In genomic region chr21:38249256-38249655, GRCh38 we compare ENCODE assay signal across 1 cellular context.
A peak's percentile ranks its signal among the peaks of the same experiment; 100 is the strongest.
TF ChIP-seq lines count a peak whose summit lies in the region.

No MANE protein-coding gene starts in this region.

TF ChIP-seq in GM12878, 131 proteins besides CTCF, POLR2A, EP300 and RAD21 (continued from another document):
- peak; percentile 73 to 77 for TF ChIP-seq BHLHE40 (IDR thresholded peaks at IDR 0.05; ENCODE audit: borderline replicate concordance in 1 of 2, low read depth in 2 of 2, low read length in 1 of 2)
- TF ChIP-seq, protein P1, sequence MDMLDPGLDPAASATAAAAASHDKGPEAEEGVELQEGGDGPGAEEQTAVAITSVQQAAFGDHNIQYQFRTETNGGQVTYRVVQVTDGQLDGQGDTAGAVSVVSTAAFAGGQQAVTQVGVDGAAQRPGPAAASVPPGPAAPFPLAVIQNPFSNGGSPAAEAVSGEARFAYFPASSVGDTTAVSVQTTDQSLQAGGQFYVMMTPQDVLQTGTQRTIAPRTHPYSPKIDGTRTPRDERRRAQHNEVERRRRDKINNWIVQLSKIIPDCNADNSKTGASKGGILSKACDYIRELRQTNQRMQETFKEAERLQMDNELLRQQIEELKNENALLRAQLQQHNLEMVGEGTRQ (IDR thresholded peaks at IDR 0.05; ENCODE audit: borderline replicate concordance, low read depth, low read length): no peak; the same call in 1 of the 2 replicates
- peak; percentile 98 to 99 for TF ChIP-seq IKZF2 (IDR thresholded peaks at IDR 0.05)
- TF ChIP-seq JUND (IDR thresholded peaks at IDR 0.05; ENCODE audit: low read depth, low read length): peak; percentile 79; the same call in 1 of the 2 replicates
- no peak for TF ChIP-seq RELA (IDR thresholded peaks at IDR 0.05; ENCODE audit: borderline replicate concordance, partially characterized antibody)
- TF ChIP-seq DPF2 (IDR thresholded peaks at IDR 0.05): peak; percentile 93
- TF ChIP-seq SUPT20H (IDR thresholded peaks at IDR 0.05; ENCODE audit: borderline replicate concordance, control insufficient read depth, low read depth, low read length): no peak
- peak; percentile 38; the same call in 1 of the 2 replicates for TF ChIP-seq EED (IDR thresholded peaks at IDR 0.05; ENCODE audit: low read depth)
- TF ChIP-seq, protein P2, sequence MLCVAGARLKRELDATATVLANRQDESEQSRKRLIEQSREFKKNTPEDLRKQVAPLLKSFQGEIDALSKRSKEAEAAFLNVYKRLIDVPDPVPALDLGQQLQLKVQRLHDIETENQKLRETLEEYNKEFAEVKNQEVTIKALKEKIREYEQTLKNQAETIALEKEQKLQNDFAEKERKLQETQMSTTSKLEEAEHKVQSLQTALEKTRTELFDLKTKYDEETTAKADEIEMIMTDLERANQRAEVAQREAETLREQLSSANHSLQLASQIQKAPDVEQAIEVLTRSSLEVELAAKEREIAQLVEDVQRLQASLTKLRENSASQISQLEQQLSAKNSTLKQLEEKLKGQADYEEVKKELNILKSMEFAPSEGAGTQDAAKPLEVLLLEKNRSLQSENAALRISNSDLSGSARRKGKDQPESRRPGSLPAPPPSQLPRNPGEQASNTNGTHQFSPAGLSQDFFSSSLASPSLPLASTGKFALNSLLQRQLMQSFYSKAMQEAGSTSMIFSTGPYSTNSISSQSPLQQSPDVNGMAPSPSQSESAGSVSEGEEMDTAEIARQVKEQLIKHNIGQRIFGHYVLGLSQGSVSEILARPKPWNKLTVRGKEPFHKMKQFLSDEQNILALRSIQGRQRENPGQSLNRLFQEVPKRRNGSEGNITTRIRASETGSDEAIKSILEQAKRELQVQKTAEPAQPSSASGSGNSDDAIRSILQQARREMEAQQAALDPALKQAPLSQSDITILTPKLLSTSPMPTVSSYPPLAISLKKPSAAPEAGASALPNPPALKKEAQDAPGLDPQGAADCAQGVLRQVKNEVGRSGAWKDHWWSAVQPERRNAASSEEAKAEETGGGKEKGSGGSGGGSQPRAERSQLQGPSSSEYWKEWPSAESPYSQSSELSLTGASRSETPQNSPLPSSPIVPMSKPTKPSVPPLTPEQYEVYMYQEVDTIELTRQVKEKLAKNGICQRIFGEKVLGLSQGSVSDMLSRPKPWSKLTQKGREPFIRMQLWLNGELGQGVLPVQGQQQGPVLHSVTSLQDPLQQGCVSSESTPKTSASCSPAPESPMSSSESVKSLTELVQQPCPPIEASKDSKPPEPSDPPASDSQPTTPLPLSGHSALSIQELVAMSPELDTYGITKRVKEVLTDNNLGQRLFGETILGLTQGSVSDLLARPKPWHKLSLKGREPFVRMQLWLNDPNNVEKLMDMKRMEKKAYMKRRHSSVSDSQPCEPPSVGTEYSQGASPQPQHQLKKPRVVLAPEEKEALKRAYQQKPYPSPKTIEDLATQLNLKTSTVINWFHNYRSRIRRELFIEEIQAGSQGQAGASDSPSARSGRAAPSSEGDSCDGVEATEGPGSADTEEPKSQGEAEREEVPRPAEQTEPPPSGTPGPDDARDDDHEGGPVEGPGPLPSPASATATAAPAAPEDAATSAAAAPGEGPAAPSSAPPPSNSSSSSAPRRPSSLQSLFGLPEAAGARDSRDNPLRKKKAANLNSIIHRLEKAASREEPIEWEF (IDR thresholded peaks at IDR 0.05; ENCODE audit: insufficient replicate concordance, low read depth, low read length): peak; percentile 39
- TF ChIP-seq GATAD2B (conservative IDR thresholded peaks at IDR 0.05; ENCODE audit: low read depth): peak; percentile 82; the same call in 1 of the 2 replicates
- TF ChIP-seq PML (IDR thresholded peaks at IDR 0.05; ENCODE audit: low read length): no peak
- TF ChIP-seq, protein P3, sequence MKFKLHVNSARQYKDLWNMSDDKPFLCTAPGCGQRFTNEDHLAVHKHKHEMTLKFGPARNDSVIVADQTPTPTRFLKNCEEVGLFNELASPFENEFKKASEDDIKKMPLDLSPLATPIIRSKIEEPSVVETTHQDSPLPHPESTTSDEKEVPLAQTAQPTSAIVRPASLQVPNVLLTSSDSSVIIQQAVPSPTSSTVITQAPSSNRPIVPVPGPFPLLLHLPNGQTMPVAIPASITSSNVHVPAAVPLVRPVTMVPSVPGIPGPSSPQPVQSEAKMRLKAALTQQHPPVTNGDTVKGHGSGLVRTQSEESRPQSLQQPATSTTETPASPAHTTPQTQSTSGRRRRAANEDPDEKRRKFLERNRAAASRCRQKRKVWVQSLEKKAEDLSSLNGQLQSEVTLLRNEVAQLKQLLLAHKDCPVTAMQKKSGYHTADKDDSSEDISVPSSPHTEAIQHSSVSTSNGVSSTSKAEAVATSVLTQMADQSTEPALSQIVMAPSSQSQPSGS (IDR thresholded peaks at IDR 0.05; ENCODE audit: low read length): peak; percentile 74
- TF ChIP-seq, protein P4, sequence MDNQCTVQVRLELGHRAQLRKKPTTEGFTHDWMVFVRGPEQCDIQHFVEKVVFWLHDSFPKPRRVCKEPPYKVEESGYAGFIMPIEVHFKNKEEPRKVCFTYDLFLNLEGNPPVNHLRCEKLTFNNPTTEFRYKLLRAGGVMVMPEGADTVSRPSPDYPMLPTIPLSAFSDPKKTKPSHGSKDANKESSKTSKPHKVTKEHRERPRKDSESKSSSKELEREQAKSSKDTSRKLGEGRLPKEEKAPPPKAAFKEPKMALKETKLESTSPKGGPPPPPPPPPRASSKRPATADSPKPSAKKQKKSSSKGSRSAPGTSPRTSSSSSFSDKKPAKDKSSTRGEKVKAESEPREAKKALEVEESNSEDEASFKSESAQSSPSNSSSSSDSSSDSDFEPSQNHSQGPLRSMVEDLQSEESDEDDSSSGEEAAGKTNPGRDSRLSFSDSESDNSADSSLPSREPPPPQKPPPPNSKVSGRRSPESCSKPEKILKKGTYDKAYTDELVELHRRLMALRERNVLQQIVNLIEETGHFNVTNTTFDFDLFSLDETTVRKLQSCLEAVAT (IDR thresholded peaks at IDR 0.05): peak; percentile 52; the same call in 1 of the 2 replicates
- TF ChIP-seq, protein P5, sequence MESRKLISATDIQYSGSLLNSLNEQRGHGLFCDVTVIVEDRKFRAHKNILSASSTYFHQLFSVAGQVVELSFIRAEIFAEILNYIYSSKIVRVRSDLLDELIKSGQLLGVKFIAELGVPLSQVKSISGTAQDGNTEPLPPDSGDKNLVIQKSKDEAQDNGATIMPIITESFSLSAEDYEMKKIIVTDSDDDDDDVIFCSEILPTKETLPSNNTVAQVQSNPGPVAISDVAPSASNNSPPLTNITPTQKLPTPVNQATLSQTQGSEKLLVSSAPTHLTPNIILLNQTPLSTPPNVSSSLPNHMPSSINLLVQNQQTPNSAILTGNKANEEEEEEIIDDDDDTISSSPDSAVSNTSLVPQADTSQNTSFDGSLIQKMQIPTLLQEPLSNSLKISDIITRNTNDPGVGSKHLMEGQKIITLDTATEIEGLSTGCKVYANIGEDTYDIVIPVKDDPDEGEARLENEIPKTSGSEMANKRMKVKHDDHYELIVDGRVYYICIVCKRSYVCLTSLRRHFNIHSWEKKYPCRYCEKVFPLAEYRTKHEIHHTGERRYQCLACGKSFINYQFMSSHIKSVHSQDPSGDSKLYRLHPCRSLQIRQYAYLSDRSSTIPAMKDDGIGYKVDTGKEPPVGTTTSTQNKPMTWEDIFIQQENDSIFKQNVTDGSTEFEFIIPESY (IDR thresholded peaks at IDR 0.05): no peak
- TF ChIP-seq NBN (IDR thresholded peaks at IDR 0.05): 0 out of 2 replicates have a peak, but pooled peaks have one; percentile 20
- no peak for TF ChIP-seq YY1 (IDR thresholded peaks at IDR 0.05; ENCODE audit: low read depth, low read length)
- peak; percentile 47 for TF ChIP-seq BCL3 (IDR thresholded peaks at IDR 0.05; ENCODE audit: borderline replicate concordance, insufficient read depth, low read depth, low read length, poor library complexity, severe bottlenecking)
- peak; percentile 18; the same call in 1 of the 2 replicates for TF ChIP-seq RAD51 (IDR thresholded peaks at IDR 0.05)
- TF ChIP-seq ZNF24 (IDR thresholded peaks at IDR 0.05): peak; percentile 44; the same call in 1 of the 2 replicates
- TF ChIP-seq HDAC2 (IDR thresholded peaks at IDR 0.05): no peak
- TF ChIP-seq POLR2AphosphoS5 (IDR thresholded peaks at IDR 0.05; ENCODE audit: low read length): no peak
- TF ChIP-seq, protein P6, sequence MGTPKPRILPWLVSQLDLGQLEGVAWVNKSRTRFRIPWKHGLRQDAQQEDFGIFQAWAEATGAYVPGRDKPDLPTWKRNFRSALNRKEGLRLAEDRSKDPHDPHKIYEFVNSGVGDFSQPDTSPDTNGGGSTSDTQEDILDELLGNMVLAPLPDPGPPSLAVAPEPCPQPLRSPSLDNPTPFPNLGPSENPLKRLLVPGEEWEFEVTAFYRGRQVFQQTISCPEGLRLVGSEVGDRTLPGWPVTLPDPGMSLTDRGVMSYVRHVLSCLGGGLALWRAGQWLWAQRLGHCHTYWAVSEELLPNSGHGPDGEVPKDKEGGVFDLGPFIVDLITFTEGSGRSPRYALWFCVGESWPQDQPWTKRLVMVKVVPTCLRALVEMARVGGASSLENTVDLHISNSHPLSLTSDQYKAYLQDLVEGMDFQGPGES (IDR thresholded peaks at IDR 0.05): no peak
- TF ChIP-seq SREBF1 (IDR thresholded peaks at IDR 0.05; ENCODE audit: low read length): no peak
- no peak for TF ChIP-seq FOXM1 (IDR thresholded peaks at IDR 0.05; ENCODE audit: low read depth, low read length)
- TF ChIP-seq NFIC (IDR thresholded peaks at IDR 0.05; ENCODE audit: low read depth, low read length): peak; percentile 76
- TF ChIP-seq JUNB (IDR thresholded peaks at IDR 0.05): peak; percentile 62; the same call in 1 of the 2 replicates
- TF ChIP-seq BCL11A (IDR thresholded peaks at IDR 0.05; ENCODE audit: low read depth, low read length): peak; percentile 94
- peak; percentile 83; the same call in 1 of the 2 replicates for TF ChIP-seq ZNF217 (IDR thresholded peaks at IDR 0.05)
- peak; percentile 46; the same call in 1 of the 2 replicates for TF ChIP-seq ATF7 (IDR thresholded peaks at IDR 0.05; ENCODE audit: low read depth)
- TF ChIP-seq BMI1 (IDR thresholded peaks at IDR 0.05; ENCODE audit: borderline replicate concordance): peak; percentile 63
- TF ChIP-seq MEF2B (IDR thresholded peaks at IDR 0.05; ENCODE audit: partially characterized antibody, poor library complexity, severe bottlenecking): peak; percentile 53
- peak; percentile 35; the same call in 1 of the 3 replicates for TF ChIP-seq POU2F2 (IDR thresholded peaks at IDR 0.05; ENCODE audit: borderline replicate concordance, low read depth, low read length)
- TF ChIP-seq, protein P7, sequence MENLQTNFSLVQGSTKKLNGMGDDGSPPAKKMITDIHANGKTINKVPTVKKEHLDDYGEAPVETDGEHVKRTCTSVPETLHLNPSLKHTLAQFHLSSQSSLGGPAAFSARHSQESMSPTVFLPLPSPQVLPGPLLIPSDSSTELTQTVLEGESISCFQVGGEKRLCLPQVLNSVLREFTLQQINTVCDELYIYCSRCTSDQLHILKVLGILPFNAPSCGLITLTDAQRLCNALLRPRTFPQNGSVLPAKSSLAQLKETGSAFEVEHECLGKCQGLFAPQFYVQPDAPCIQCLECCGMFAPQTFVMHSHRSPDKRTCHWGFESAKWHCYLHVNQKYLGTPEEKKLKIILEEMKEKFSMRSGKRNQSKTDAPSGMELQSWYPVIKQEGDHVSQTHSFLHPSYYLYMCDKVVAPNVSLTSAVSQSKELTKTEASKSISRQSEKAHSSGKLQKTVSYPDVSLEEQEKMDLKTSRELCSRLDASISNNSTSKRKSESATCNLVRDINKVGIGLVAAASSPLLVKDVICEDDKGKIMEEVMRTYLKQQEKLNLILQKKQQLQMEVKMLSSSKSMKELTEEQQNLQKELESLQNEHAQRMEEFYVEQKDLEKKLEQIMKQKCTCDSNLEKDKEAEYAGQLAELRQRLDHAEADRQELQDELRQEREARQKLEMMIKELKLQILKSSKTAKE (IDR thresholded peaks at IDR 0.05; ENCODE audit: low read depth, poor library complexity, severe bottlenecking): peak; percentile 72
- TF ChIP-seq SPI1 (IDR thresholded peaks at IDR 0.05; ENCODE audit: borderline replicate concordance, insufficient read depth, low read depth, low read length): peak; percentile 76; the same call in 1 of the 2 replicates
- peak; percentile 80; the same call in 1 of the 2 replicates for TF ChIP-seq BACH1 (IDR thresholded peaks at IDR 0.05; ENCODE audit: borderline replicate concordance)
- peak; percentile 96 for TF ChIP-seq IRF4 (IDR thresholded peaks at IDR 0.05; ENCODE audit: low read depth, low read length)
TF ChIP-seq in GM12878: peak in this region for 32.
